In the genomic region with DNA sequence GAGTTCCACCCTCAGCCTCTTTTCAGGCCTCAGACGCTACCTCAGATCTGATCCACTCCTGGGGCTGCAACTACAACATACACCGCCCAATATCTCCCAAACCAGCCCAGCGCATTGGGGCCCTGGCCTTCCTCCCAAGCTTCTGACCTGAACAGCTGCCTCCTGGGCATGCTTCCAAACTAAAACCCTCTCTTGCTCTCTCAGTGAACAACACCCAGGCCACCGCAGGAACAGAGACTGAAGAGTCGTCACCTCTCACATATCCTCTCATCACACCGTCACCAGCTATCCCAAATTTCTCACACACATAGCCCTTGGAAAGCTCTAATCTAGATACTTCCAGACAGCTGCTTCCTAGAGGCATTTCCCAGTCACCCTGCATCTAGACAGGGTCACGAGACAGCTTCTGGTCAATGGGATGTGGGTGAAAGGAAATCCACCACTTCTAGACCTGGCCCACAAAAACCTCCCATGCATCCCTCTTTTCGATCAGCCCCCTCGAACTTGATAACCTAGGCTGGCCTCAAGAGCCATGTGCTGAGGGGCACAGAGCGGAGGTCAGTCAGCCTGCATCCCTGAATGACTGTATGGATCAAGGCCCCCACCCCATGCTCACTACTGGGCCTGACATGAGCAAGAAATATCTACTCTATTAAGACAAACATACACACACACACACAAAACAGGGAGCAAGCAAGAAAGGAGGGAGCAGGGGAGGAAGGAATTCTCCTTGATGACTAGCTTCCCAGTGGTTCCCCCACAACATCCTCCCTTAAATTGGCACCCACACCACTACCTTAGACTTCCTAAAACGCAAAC, we compare ENCODE assay signal across 8 cellular contexts. TPM values are rescaled to one million over a fixed set of nuclear protein-coding genes. Genes with fewer than 3 reads are reported as not detected.
DNase-seq lines count a peak whose midpoint lies in the region; ATAC-seq and TF ChIP-seq lines count a peak whose summit lies in the region.

No MANE protein-coding gene starts in this region.

- TF ChIP-seq POLR2A in body of pancreas (IDR thresholded peaks at IDR 0.05) = no peak

- DNase-seq in BE2C (peak; percentile 64), NCI-H1105 treated with DMSO at 0.1 percent for 48 hours (lab: John Stamatoyannopoulos, UW) (peak; percentile 64), body of pancreas (peak; percentile 67 to 80 (median 72)), mesothelial cell of epicardium (ENCODE audit: low spot score in 2 of 2, unreplicated experiment in 2 of 2) (no peak), T1000 (lab: John Stamatoyannopoulos, UW) (no peak), iPS-NIHi11 (ENCODE audit: low spot score) (no peak)

- H3K4me3 ChIP-seq in BE2C (ENCODE audit: low read depth, low read length) (no peak overlapping the region), body of pancreas (no peak overlapping the region)

- H3K9me3 ChIP-seq in BE2C (no peaks in the 10 kb centered on the region), body of pancreas (no peaks in the 10 kb centered on the region)

- peak overlapping the region; percentile 72 for H3K4me3 Mint-ChIP-seq in mesothelial cell of epicardium

- ATAC-seq in body of pancreas = peak; percentile 4
- no peak for ATAC-seq in GM18861 (IDR thresholded peaks at IDR 0.05; ENCODE audit: unreplicated experiment)
- ATAC-seq in GM18868 (IDR thresholded peaks at IDR 0.05; ENCODE audit: unreplicated experiment) = no peak

- no peaks in the 10 kb centered on the region for H3K27me3 Mint-ChIP-seq in mesothelial cell of epicardium (ENCODE audit: low read depth)

- H3K4me1 ChIP-seq in BE2C (peaks cover 14% of the 10 kb centered on the region), body of pancreas (peaks cover 41% of the 10 kb centered on the region)

- peaks cover 3% of the 10 kb centered on the region for H3K36me3 Mint-ChIP-seq in mesothelial cell of epicardium

- no peaks in the 10 kb centered on the region for H3K36me3 ChIP-seq in BE2C
- H3K36me3 ChIP-seq in body of pancreas (replicated peaks in 1 of 2; ENCODE audit: insufficient read depth in 1 of 2, low read depth in 2 of 2) = no peaks in the 10 kb centered on the region

- H3K27ac ChIP-seq in body of pancreas = peak overlapping the region; percentile 68 to 95 (median 88)

- intact Hi-C loops in body of pancreas (cut with DNase I) = no loop called here

- H3K9me3 Mint-ChIP-seq in mesothelial cell of epicardium = peaks cover 9% of the 10 kb centered on the region

- no peak for TF ChIP-seq CTCF in BE2C (IDR thresholded peaks at IDR 0.05; ENCODE audit: low read depth, low read length)
- no peak for TF ChIP-seq CTCF in body of pancreas (IDR thresholded peaks at IDR 0.05)
- TF ChIP-seq CTCF in mesothelial cell of epicardium (IDR thresholded peaks at IDR 0.05; ENCODE audit: unreplicated experiment) = no peak

- WGBS in body of pancreas, 2 donors = 43 to 51% methylated on average over 11 of the region's 11 CpGs

- peak overlapping the region; percentile 32 for H3K27ac Mint-ChIP-seq in mesothelial cell of epicardium

- H3K27me3 ChIP-seq in BE2C (no peaks in the 10 kb centered on the region), body of pancreas (no peaks in the 10 kb centered on the region)

- peaks cover 24% of the 10 kb centered on the region for H3K4me1 Mint-ChIP-seq in mesothelial cell of epicardium

RNA-seq across cellular contexts. Expression of gene PARP12, which starts 1.8 kb away (rescaled TPM):
- 2.9 TPM for polyA plus RNA-seq in BE2C (2012; ENCODE audit: insufficient read depth, insufficient read length, low read depth)
- 10 to 100 TPM; 37.1 to 66.9 TPM for total RNA-seq in body of pancreas
- total RNA-seq in mesothelial cell of epicardium = 26.2 to 30.2 TPM (median 27.1 TPM) in 3 replicates

Comparison
In these comparisons a context has a peak if more than half of its experiments do, and no peak if none do; other contexts are left out.
1. DNase-seq: peak in BE2C (single experiment), NCI-H1105 treated with DMSO at 0.1 percent for 48 hours (single experiment) and body of pancreas (4 of 4); none in mesothelial cell of epicardium (0 of 2), T1000 (single experiment) and iPS-NIHi11 (single experiment).